Comparison of ENCODE assay signal across 2 cellular contexts in the genomic region with DNA sequence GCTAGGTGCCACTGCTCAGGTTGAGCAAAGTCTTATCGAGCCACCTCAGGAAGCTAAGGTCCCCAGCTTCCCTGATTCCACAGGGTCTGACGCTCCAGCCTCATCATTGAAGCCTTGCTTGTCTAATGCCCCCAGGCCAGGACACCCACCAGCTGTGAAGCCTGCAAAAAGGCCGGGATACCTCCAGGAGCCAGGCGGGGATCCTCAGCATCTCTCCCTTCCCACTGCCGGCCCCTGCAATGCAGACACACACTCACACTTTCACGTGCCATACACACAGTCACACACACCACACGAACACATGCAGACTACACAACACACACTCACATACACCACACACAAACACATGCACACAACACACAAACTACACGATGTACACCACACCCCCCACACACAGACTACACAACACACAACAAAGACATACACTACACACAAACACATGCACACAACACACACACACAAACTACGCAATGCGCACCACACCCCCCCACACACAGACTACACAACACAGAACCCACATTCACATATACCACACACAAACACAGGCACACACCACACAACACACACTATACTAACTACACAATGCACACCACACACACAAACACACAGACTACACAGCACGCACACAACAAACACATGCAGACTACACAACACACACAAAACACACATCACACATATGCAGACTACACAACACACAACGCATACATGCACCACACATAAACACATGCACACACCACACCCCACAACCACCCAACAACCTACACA.
TF ChIP-seq lines count a peak whose summit lies in the region.

No MANE protein-coding gene starts in this region.

TF ChIP-seq in GM12891, 5 proteins besides CTCF, POLR2A, EP300 and RAD21:
- TF ChIP-seq SPI1 (IDR thresholded peaks at IDR 0.05; ENCODE audit: low read depth, low read length) (no peak), POLR2AphosphoS5 (IDR thresholded peaks at IDR 0.05; ENCODE audit: low read depth, low read length) (no peak), PAX5 (IDR thresholded peaks at IDR 0.05; ENCODE audit: insufficient read depth, low read length, severe bottlenecking) (no peak), POU2F2 (IDR thresholded peaks at IDR 0.05; ENCODE audit: low read depth, low read length) (no peak), TAF1 (IDR thresholded peaks at IDR 0.05; ENCODE audit: low read depth, low read length) (no peak)

TF ChIP-seq in HepG2, 621 proteins besides CTCF, POLR2A, EP300 and RAD21:
- TF ChIP-seq POGZ (CRISPR knock-in tag; IDR thresholded peaks at IDR 0.05) (no peak), NBN (conservative IDR thresholded peaks at IDR 0.05) (0 out of 2 replicates have a peak, but pooled peaks have one; percentile 31), FOXA1 (IDR thresholded peaks at IDR 0.05) (0 out of 2 replicates have a peak, but pooled peaks have one; percentile 15), FOXA1 (CRISPR knock-in tag; IDR thresholded peaks at IDR 0.05) (no peak), ZSCAN21 (CRISPR knock-in tag; IDR thresholded peaks at IDR 0.05; ENCODE audit: borderline replicate concordance) (no peak)
- TF ChIP-seq, protein P1, sequence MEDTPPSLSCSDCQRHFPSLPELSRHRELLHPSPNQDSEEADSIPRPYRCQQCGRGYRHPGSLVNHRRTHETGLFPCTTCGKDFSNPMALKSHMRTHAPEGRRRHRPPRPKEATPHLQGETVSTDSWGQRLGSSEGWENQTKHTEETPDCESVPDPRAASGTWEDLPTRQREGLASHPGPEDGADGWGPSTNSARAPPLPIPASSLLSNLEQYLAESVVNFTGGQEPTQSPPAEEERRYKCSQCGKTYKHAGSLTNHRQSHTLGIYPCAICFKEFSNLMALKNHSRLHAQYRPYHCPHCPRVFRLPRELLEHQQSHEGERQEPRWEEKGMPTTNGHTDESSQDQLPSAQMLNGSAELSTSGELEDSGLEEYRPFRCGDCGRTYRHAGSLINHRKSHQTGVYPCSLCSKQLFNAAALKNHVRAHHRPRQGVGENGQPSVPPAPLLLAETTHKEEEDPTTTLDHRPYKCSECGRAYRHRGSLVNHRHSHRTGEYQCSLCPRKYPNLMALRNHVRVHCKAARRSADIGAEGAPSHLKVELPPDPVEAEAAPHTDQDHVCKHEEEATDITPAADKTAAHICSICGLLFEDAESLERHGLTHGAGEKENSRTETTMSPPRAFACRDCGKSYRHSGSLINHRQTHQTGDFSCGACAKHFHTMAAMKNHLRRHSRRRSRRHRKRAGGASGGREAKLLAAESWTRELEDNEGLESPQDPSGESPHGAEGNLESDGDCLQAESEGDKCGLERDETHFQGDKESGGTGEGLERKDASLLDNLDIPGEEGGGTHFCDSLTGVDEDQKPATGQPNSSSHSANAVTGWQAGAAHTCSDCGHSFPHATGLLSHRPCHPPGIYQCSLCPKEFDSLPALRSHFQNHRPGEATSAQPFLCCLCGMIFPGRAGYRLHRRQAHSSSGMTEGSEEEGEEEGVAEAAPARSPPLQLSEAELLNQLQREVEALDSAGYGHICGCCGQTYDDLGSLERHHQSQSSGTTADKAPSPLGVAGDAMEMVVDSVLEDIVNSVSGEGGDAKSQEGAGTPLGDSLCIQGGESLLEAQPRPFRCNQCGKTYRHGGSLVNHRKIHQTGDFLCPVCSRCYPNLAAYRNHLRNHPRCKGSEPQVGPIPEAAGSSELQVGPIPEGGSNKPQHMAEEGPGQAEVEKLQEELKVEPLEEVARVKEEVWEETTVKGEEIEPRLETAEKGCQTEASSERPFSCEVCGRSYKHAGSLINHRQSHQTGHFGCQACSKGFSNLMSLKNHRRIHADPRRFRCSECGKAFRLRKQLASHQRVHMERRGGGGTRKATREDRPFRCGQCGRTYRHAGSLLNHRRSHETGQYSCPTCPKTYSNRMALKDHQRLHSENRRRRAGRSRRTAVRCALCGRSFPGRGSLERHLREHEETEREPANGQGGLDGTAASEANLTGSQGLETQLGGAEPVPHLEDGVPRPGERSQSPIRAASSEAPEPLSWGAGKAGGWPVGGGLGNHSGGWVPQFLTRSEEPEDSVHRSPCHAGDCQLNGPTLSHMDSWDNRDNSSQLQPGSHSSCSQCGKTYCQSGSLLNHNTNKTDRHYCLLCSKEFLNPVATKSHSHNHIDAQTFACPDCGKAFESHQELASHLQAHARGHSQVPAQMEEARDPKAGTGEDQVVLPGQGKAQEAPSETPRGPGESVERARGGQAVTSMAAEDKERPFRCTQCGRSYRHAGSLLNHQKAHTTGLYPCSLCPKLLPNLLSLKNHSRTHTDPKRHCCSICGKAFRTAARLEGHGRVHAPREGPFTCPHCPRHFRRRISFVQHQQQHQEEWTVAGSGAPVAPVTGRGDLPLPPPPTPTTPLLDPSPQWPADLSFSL (CRISPR knock-in tag; IDR thresholded peaks at IDR 0.05), result peak; percentile 87
- TF ChIP-seq, protein P2, sequence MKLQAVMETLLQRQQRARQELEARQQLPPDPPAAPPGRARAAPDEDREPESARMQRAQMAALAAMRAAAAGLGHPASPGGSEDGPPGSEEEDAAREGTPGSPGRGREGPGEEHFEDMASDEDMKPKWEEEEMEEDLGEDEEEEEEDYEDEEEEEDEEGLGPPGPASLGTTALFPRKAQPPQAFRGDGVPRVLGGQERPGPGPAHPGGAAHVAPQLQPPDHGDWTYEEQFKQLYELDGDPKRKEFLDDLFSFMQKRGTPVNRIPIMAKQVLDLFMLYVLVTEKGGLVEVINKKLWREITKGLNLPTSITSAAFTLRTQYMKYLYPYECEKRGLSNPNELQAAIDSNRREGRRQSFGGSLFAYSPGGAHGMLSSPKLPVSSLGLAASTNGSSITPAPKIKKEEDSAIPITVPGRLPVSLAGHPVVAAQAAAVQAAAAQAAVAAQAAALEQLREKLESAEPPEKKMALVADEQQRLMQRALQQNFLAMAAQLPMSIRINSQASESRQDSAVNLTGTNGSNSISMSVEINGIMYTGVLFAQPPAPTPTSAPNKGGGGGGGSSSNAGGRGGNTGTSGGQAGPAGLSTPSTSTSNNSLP (IDR thresholded peaks at IDR 0.05; ENCODE audit: low read depth, low read length), result no peak
- TF ChIP-seq, protein P3, sequence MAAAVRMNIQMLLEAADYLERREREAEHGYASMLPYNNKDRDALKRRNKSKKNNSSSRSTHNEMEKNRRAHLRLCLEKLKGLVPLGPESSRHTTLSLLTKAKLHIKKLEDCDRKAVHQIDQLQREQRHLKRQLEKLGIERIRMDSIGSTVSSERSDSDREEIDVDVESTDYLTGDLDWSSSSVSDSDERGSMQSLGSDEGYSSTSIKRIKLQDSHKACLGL (CRISPR knock-in tag; IDR thresholded peaks at IDR 0.05), result no peak
